ENCODE assay signal across 14 cellular contexts in genomic region chr14:19678343-19679260, GRCh38. TPM values are rescaled to one million over a fixed set of nuclear protein-coding genes. Genes with fewer than 3 reads are reported as not detected.
DNase-seq lines count a peak whose midpoint lies in the region; ATAC-seq, FAIRE-seq and TF ChIP-seq lines count a peak whose summit lies in the region.
"Not testable (repeated sequence)": the region's sequence is repeated elsewhere in the genome, so short reads cannot be mapped to it uniquely, and the experiment has no call there.
"Had no signal": no experiment of that assay in that cellular context is flagged by ENCODE, and none has a peak within 500 bp of the region (broad histone marks: within the 10 kb centered on the region; RNA-seq: fewer than 3 reads in every experiment).

No MANE protein-coding gene starts in this region.

- in situ Hi-C loops in K562 (cut with MboI), result not testable (repeated sequence)

- H3K9me1 ChIP-seq in K562 (ENCODE audit: control insufficient read depth, insufficient read depth, low read length), result not testable (repeated sequence)

- H3K4me3 ChIP-seq in A549; PC-3 (ENCODE audit: low read length); K562; esophagus muscularis mucosa; hepatocyte; lower lobe of right lung; thymus (ENCODE audit: low read length): not testable (repeated sequence)

- intact Hi-C loops in PC-3 (cut with micrococcal nuclease); K562 (cut with micrococcal nuclease); esophagus muscularis mucosa (cut with DNase I); lower lobe of right lung (cut with DNase I); sciatic nerve (cut with DNase I): not testable (repeated sequence)

- H3K27me3 ChIP-seq in PC-3 (ENCODE audit: low read length), result peaks cover 18% of the 10 kb centered on the region
- H3K27me3 ChIP-seq in K562 (ENCODE audit: control insufficient read depth in 2 of 2, insufficient read depth in 2 of 2, low read length in 2 of 2); esophagus muscularis mucosa; hepatocyte; lower lobe of right lung (ENCODE audit: low read depth); thymus (ENCODE audit: control insufficient read depth, insufficient read depth): not testable (repeated sequence)

- ATAC-seq in A549 (peak; percentile 30 to 51; a peak in 3 of 6 replicates), K562 (peak; percentile 61), lower lobe of right lung (peak; percentile 38 to 39)
- not testable (repeated sequence) for ATAC-seq in PC-3, sciatic nerve

- not testable (repeated sequence) for TF ChIP-seq CTCF in A549 (IDR thresholded peaks at IDR 0.05); PC-3 (conservative IDR thresholded peaks at IDR 0.05; ENCODE audit: low read depth, low read length); K562 (IDR thresholded peaks at IDR 0.05 in 2 of 3, conservative IDR thresholded peaks at IDR 0.05 in 1 of 3; ENCODE audit: insufficient read depth in 2 of 3, low read depth in 1 of 3, low read length in 3 of 3); esophagus muscularis mucosa (IDR thresholded peaks at IDR 0.05); hepatocyte (IDR thresholded peaks at IDR 0.05; ENCODE audit: poor library complexity); lower lobe of right lung (IDR thresholded peaks at IDR 0.05)

- not testable (repeated sequence) for H4K20me1 ChIP-seq in PC-3 (ENCODE audit: low read length); K562 (replicated peaks; ENCODE audit: control insufficient read depth, insufficient read depth, low read length); hepatocyte (ENCODE audit: insufficient read depth, poor library complexity, severe bottlenecking)

- not testable (repeated sequence) for H3K4me2 ChIP-seq in A549; PC-3 (ENCODE audit: low read length); K562 (ENCODE audit: insufficient read depth, low read length); hepatocyte

- not testable (repeated sequence) for H3K79me2 ChIP-seq in PC-3 (ENCODE audit: low read length); K562 (ENCODE audit: control insufficient read depth, insufficient read depth, low read length); hepatocyte

- not testable (repeated sequence) for H2AFZ ChIP-seq in PC-3 (ENCODE audit: low read length); K562 (ENCODE audit: low read depth, low read length); hepatocyte

- not testable (repeated sequence) for TF ChIP-seq EP300 in A549 (IDR thresholded peaks at IDR 0.05); K562 (IDR thresholded peaks at IDR 0.05; ENCODE audit: low read length); esophagus muscularis mucosa (IDR thresholded peaks at IDR 0.05)

- not testable (repeated sequence) for H3K9me3 ChIP-seq in A549; PC-3 (ENCODE audit: low read length); K562 (replicated peaks; ENCODE audit: control insufficient read depth, insufficient read depth, low read depth, low read length); esophagus muscularis mucosa; hepatocyte (ENCODE audit: low read depth); lower lobe of right lung; thymus (ENCODE audit: control insufficient read depth)

- POLR2A ChIA-PET in A549 (lab: Yijun Ruan, JAX); PC-3 (lab: Charles Lee; ENCODE audit: unreplicated experiment); K562 (lab: Yijun Ruan, JAX): not testable (repeated sequence)

- H3K27ac ChIP-seq in A549; PC-3 (ENCODE audit: low read length); K562 (ENCODE audit: extremely low read depth, low read depth, low read length); esophagus muscularis mucosa (replicated peaks in 1 of 4); hepatocyte; lower lobe of right lung: not testable (repeated sequence)
- peak overlapping the region; percentile 18 for H3K27ac ChIP-seq in thymus (ENCODE audit: low read depth)

- H3K9me2 ChIP-seq in PC-3 (replicated peaks; ENCODE audit: low read length); hepatocyte (replicated peaks; ENCODE audit: insufficient read depth): not testable (repeated sequence)

- not testable (repeated sequence) for H3K9ac ChIP-seq in PC-3 (ENCODE audit: low read length); K562 (ENCODE audit: insufficient read depth in 1 of 2, low read depth in 2 of 2, low read length in 2 of 2)

- FAIRE-seq in A549 (lab: Jason Lieb, UNC); K562 (lab: Jason Lieb, UNC): not testable (repeated sequence)

- not testable (repeated sequence) for TF ChIP-seq RAD21 in A549 (conservative IDR thresholded peaks at IDR 0.05 in 1 of 2, IDR thresholded peaks at IDR 0.05 in 1 of 2); K562 (CRISPR knock-in tag; conservative IDR thresholded peaks at IDR 0.05 in 1 of 2, IDR thresholded peaks at IDR 0.05 in 1 of 2)

- not testable (repeated sequence) for H3K4me1 ChIP-seq in A549; PC-3 (ENCODE audit: insufficient read depth, low read length); K562 (replicated peaks in 1 of 2; ENCODE audit: control insufficient read depth in 2 of 2, insufficient read depth in 2 of 2, low read length in 2 of 2); esophagus muscularis mucosa; hepatocyte (ENCODE audit: insufficient read depth); lower lobe of right lung; thymus (ENCODE audit: control insufficient read depth, insufficient read depth, low read length)

- BruUV-seq in PC-3 (replicated peaks; lab: Mats Ljungman, UMichigan); K562 (replicated peaks; lab: Mats Ljungman, UMichigan): not testable (repeated sequence)

- TF ChIP-seq POLR2A in A549 (IDR thresholded peaks at IDR 0.05; ENCODE audit: low read length); K562 (conservative IDR thresholded peaks at IDR 0.05); esophagus muscularis mucosa (IDR thresholded peaks at IDR 0.05; ENCODE audit: low read depth): not testable (repeated sequence)

- WGBS in A549 (ENCODE audit: missing lambda C conversion rate), result 23% methylated on average over 26 of the region's 26 CpGs
- 1% methylated on average over 19 of the region's 26 CpGs for WGBS in K562 (ENCODE audit: insufficient coverage, low coverage, missing lambda C conversion rate)
- WGBS in esophagus muscularis mucosa, result 83% methylated on average over 18 of the region's 26 CpGs
- 79% methylated on average over 26 of the region's 26 CpGs for WGBS in hepatocyte (ENCODE audit: low lambda C conversion rate, missing lambda C conversion rate)
- WGBS in thymus, result 89% methylated on average over 25 of the region's 26 CpGs

- DNase-seq in A549 (ENCODE audit: low read depth in 1 of 2, low spot score in 1 of 2); K562 (ENCODE audit: extremely low read depth in 1 of 4, low spot score in 3 of 4): not testable (repeated sequence)
- DNase-seq in PC-3 (peak; percentile 1), esophagus muscularis mucosa (ENCODE audit: extremely low spot score) (peak; percentile 90), hepatocyte (ENCODE audit: low spot score) (peak; percentile 3), lower lobe of right lung (peak; percentile 35), sciatic nerve (ENCODE audit: low spot score) (peak; percentile 55)

- H3K36me3 ChIP-seq in PC-3 (ENCODE audit: low read depth, low read length); K562 (ENCODE audit: control insufficient read depth, insufficient read depth, low read length); esophagus muscularis mucosa; hepatocyte (replicated peaks; ENCODE audit: insufficient read depth, low read depth); lower lobe of right lung; thymus (ENCODE audit: control insufficient read depth, insufficient read depth): not testable (repeated sequence)

- CTCF ChIA-PET in A549 (lab: Yijun Ruan, JAX); PC-3 (lab: Charles Lee); K562 (lab: Yijun Ruan, JAX; ENCODE audit: low intra/inter-chr PET ratio): not testable (repeated sequence)

- H3F3A ChIP-seq in PC-3 (ENCODE audit: low read length, unreplicated experiment), result not testable (repeated sequence)

RNA-seq across cellular contexts. Expression of gene OR11H2, which starts 35.1 kb away (rescaled TPM):
- not detected in 2 replicates for polyA plus RNA-seq in A549 (2011; rRNA removed)
- polyA plus RNA-seq in A549 (2012; cell fraction: cytosol; rRNA removed), result not detected in 2 replicates
- 0.18 TPM in 1 of 2 replicates, not detected in the other for polyA plus RNA-seq in A549 (2012; cell fraction: nucleus; rRNA removed)
- polyA plus RNA-seq in A549 (2017; fragmentation: RNase III; extraction: RNeasy Plus Mini Kit Qiagen cat#74134 plus additional on column Dnase treatment), result not detected in 3 replicates
- 0.50 and 1.1 TPM in 2 replicates for polyA minus RNA-seq in A549 (2011; rRNA and poly(A)+ RNA removed)
- total RNA-seq in PC-3 (2014; rRNA removed), result not detected in 2 replicates
- not detected in 2 replicates for total RNA-seq in K562 (2011; cell fraction: chromatin; rRNA removed; ENCODE audit: low replicate concordance)
- total RNA-seq in K562 (2011; cell fraction: nucleolus; rRNA removed), result not detected in 2 replicates
- total RNA-seq in K562 (2011; cell fraction: nucleoplasm; rRNA removed), result not detected in 2 replicates
- not detected in 2 replicates for total RNA-seq in K562 (2014; rRNA removed)
- total RNA-seq in K562 (2014; rRNA removed; fragmentation: Illumina TruSeq; extraction: Trizol), result not detected in 2 replicates
- not detected in 2 replicates for total RNA-seq in K562 (2015; rRNA removed; fragmentation: Illumina TruSeq; extraction: Trizol)
- not detected in 2 replicates for total RNA-seq in K562 (2021)
- polyA plus RNA-seq in K562 (2011; rRNA removed), result not detected in 2 replicates
- polyA plus RNA-seq in K562 (2011; cell fraction: cytosol; rRNA removed), result not detected in 2 replicates
- polyA plus RNA-seq in K562 (2011; cell fraction: nucleus; rRNA removed), result not detected in 2 replicates
- polyA plus RNA-seq in K562 (2012), result not detected in 2 replicates
- not detected in 2 replicates for polyA plus RNA-seq in K562 (2014; fragmentation: Illumina TruSeq; extraction: Trizol)
- polyA plus RNA-seq in K562 (2014; fragmentation: Nextera tagmentation; extraction: Ambion mirVana), result not detected
- not detected in 2 replicates for polyA plus RNA-seq in K562 (2014; rRNA removed)
- not detected in 2 replicates for polyA minus RNA-seq in K562 (2011; rRNA and poly(A)+ RNA removed)
- not detected in 2 replicates for polyA minus RNA-seq in K562 (2011; cell fraction: cytosol; rRNA and poly(A)+ RNA removed)
- not detected in 2 replicates for polyA minus RNA-seq in K562 (2011; cell fraction: nucleus; rRNA and poly(A)+ RNA removed)
- total RNA-seq in esophagus muscularis mucosa, result not detected
- not detected in 2 replicates for total RNA-seq in hepatocyte
- not detected in 2 replicates for polyA plus RNA-seq in hepatocyte
- not detected for total RNA-seq in lower lobe of right lung
- total RNA-seq in sciatic nerve, result not detected
- not detected for polyA plus RNA-seq in thymus
- total RNA-seq: CD4-positive, CD25-positive, alpha-beta regulatory T cell; Daoy; G401; PC-9 had no signal
- polyA plus RNA-seq: BJ; CD4-positive, CD25-positive, alpha-beta regulatory T cell; IgD-negative memory B cell had no signal
